ENCODE assay signal across 9 cellular contexts in the genomic region with DNA sequence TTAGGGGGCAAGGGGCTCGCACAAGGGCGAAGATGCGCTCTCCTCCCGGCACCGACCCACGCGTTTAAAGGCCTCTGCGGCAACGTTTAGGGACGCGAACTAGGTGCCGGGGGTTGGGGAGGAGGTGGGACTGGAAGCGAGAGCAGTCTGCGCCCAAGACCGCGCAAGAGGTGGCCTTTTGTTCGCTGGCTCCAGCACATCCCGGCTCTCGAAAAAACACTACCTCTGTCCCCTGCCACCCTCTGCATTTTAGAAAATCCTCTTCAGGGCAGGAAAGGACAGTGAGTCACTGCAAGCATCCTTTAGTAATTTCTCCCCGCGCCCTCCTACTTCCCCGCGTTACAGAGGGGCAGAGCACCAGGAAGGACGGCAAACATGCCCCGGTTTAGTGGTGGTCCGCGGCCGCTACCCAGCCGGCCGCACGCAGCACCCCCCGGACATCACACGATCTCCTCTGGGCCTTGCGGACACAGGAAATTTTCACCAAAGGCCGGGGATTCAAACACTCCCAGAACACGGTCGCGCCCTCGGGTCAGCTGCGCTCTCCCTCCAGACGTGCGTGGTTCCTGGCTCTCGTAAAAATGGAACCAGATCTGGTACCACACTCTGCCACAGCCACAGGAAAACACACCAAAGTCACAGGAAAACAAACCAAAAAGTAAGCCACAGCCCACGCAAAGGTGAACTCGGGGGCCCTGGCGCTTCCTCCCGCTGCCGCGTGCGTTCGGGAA. TPM values are rescaled to one million over a fixed set of nuclear protein-coding genes. Genes with fewer than 3 reads are reported as not detected.
DNase-seq lines count a peak whose midpoint lies in the region; ATAC-seq and TF ChIP-seq lines count a peak whose summit lies in the region.
"Had no signal": no experiment of that assay in that cellular context is flagged by ENCODE, and none has a peak within 500 bp of the region (broad histone marks: within the 10 kb centered on the region; RNA-seq: fewer than 3 reads in every experiment).

No MANE protein-coding gene starts in this region.

- no peak overlapping the region for H3K27ac Mint-ChIP-seq in CD8-positive, alpha-beta memory T cell
- H3K27ac Mint-ChIP-seq in nephron progenitor cell, result no peak overlapping the region
- H3K27ac Mint-ChIP-seq: T-helper 1 cell treated with Interleukin-12 subunit alpha and Interleukin-12 subunit beta and Interleukin-4 antibody, amounts not matched to agents 30 μg/mL and 1 μg/mL, for 36 hours had no signal

- WGBS in transverse colon (ENCODE audit: low coverage in 1 of 2), 2 donors, result 1% methylated on average over 34 of the region's 51 CpGs; no CpG with 5 or more reads in 1 of the 2 donors

- ATAC-seq in GM19395 (IDR thresholded peaks at IDR 0.05; ENCODE audit: unreplicated experiment), result no peak

- DNase-seq in CD8-positive, alpha-beta memory T cell, result peak in 3 of 5 donors; percentile 4 to 56 (median 29)
- DNase-seq in LHCN-M2 (ENCODE audit: low read depth), result peak; percentile 44
- peak; percentile 23 to 35 for DNase-seq in activated CD4-positive, alpha-beta T cell treated with anti-CD3 and anti-CD28 coated beads, Interleukin-2, amount 50 U/mL, for 4 hours
- peak; percentile 54 to 57 for DNase-seq in erythroblast (lab: John Stamatoyannopoulos, UW)
- DNase-seq in nephron progenitor cell, result peak; percentile 32
- no peak for DNase-seq in transverse colon
- no peak for DNase-seq in UCSD-AML1 (lab: John Stamatoyannopoulos, UW; ENCODE audit: unreplicated experiment)

- in situ Hi-C loops in transverse colon (cut with MboI; ENCODE audit: low pct_ligation_motif_present in 1 of 4, low pct_unique_long_range_greater_than_20kb in 1 of 4, low sequenced_read_pairs in 3 of 4), result loop anchor here in 2 of 4 donors (10.0 to 25.0 kb wide), 2 partner anchors 53 to 105 kb away; no protein-coding TSS in a partner anchor

- peaks cover 24 to 37% (median 28%) of the 10 kb centered on the region in 3 donors for H3K4me1 Mint-ChIP-seq in CD8-positive, alpha-beta memory T cell
- H3K4me1 Mint-ChIP-seq in nephron progenitor cell, result peaks cover 17% of the 10 kb centered on the region

- TF ChIP-seq POLR2A in erythroblast (IDR thresholded peaks at IDR 0.05; ENCODE audit: low read length) (no peak), transverse colon (IDR thresholded peaks at IDR 0.05) (no peak)

- H3K36me3 Mint-ChIP-seq in CD8-positive, alpha-beta memory T cell, result peaks cover 0 to 20% (median 5%) of the 10 kb centered on the region in 3 donors
- H3K36me3 Mint-ChIP-seq in nephron progenitor cell (ENCODE audit: low read depth), result no peaks in the 10 kb centered on the region

- no peak for TF ChIP-seq EP300 in transverse colon (IDR thresholded peaks at IDR 0.05; ENCODE audit: low read depth)

- H3K27me3 Mint-ChIP-seq in CD8-positive, alpha-beta memory T cell, result peaks cover 0 to 11% of the 10 kb centered on the region in 2 donors
- H3K27me3 Mint-ChIP-seq in nephron progenitor cell (ENCODE audit: low read depth, poor library complexity), result no peaks in the 10 kb centered on the region

- TF ChIP-seq CTCF in nephron progenitor cell (IDR thresholded peaks at IDR 0.05) (no peak), transverse colon (IDR thresholded peaks at IDR 0.05) (no peak)

- no peaks in the 10 kb centered on the region for H3K9me3 ChIP-seq in CD8-positive, alpha-beta memory T cell (ENCODE audit: low read length)
- no peaks in the 10 kb centered on the region for H3K9me3 ChIP-seq in transverse colon

- POLR2A ChIA-PET in CD8-positive, alpha-beta memory T cell (lab: Charles Lee), result interaction anchor here (1.0 to 3.8 kb wide), 5 partner anchors 34 to 277 kb away, joined by 3 to 108 read pairs (median 6); a partner anchor contains a TSS

- CTCF ChIA-PET in CD8-positive, alpha-beta memory T cell (lab: Charles Lee), result interaction anchor here (1.2 to 2.6 kb wide), 3 partner anchors 50 to 100 kb away, joined by 3 to 22 read pairs (median 10); no protein-coding TSS in a partner anchor

- no peaks in the 10 kb centered on the region for H3K36me3 ChIP-seq in CD8-positive, alpha-beta memory T cell (ENCODE audit: insufficient read depth, low read length)
- H3K36me3 ChIP-seq in transverse colon, result no peaks in the 10 kb centered on the region

- intact Hi-C loops in transverse colon (cut with DNase I; ENCODE audit: low total_unique reads), result loop anchor here (2.0 to 10.0 kb wide), 3 partner anchors 59 to 117 kb away; no protein-coding TSS in a partner anchor

- H3K27ac ChIP-seq in CD8-positive, alpha-beta memory T cell (ENCODE audit: low read depth, low read length), result peak overlapping the region; percentile 98
- peak overlapping the region; percentile 92 to 96 (median 93) for H3K27ac ChIP-seq in transverse colon

- peak overlapping the region; percentile 96 for H3K4me3 ChIP-seq in CD8-positive, alpha-beta memory T cell (ENCODE audit: low read length)
- peak overlapping the region; percentile 59 to 75 (median 70) for H3K4me3 ChIP-seq in transverse colon

- no peaks in the 10 kb centered on the region for H3K9me3 Mint-ChIP-seq in CD8-positive, alpha-beta memory T cell
- H3K9me3 Mint-ChIP-seq in nephron progenitor cell, result no peaks in the 10 kb centered on the region
- H3K9me3 Mint-ChIP-seq: T-helper 1 cell treated with Interleukin-12 subunit alpha and Interleukin-12 subunit beta and Interleukin-4 antibody, amounts not matched to agents 30 μg/mL and 1 μg/mL, for 36 hours had no signal

- H3K4me1 ChIP-seq in CD8-positive, alpha-beta memory T cell (ENCODE audit: insufficient read depth, low read length), result peaks cover 60% of the 10 kb centered on the region
- H3K4me1 ChIP-seq in transverse colon, result peaks cover 0 to 59% (median 23%) of the 10 kb centered on the region in 4 donors

- H3K27me3 ChIP-seq in CD8-positive, alpha-beta memory T cell (ENCODE audit: insufficient read depth, low read length, poor library complexity, severe bottlenecking), result no peaks in the 10 kb centered on the region
- no peaks in the 10 kb centered on the region for H3K27me3 ChIP-seq in transverse colon

- no peak overlapping the region for H3K4me3 Mint-ChIP-seq in CD8-positive, alpha-beta memory T cell
- H3K4me3 Mint-ChIP-seq in nephron progenitor cell, result no peak overlapping the region
- H3K4me3 Mint-ChIP-seq: T-helper 1 cell treated with Interleukin-12 subunit alpha and Interleukin-12 subunit beta and Interleukin-4 antibody, amounts not matched to agents 30 μg/mL and 1 μg/mL, for 36 hours had no signal

RNA-seq across cellular contexts. Expression of a gene that starts 1.1 kb away (rescaled TPM):
- 100 to 1,000 TPM; 233 to 242 TPM for total RNA-seq in CD8-positive, alpha-beta memory T cell
- polyA plus RNA-seq in CD8-positive, alpha-beta memory T cell, result 252 TPM
- 89.6 and 118 TPM in 2 replicates for total RNA-seq in LHCN-M2 (2014; rRNA removed)
- polyA plus RNA-seq in LHCN-M2 (2012), result 16.3 TPM
- total RNA-seq in transverse colon, result 100 to 1,000 TPM in 3 of 4 donors, 10 to 100 TPM in 1; 36.8 to 139 (median 117) TPM

Comparison
In these comparisons a context has a peak if more than half of its experiments do, and no peak if none do; other contexts are left out.
1. DNase-seq: peak in CD8-positive, alpha-beta memory T cell (3 of 5), LHCN-M2 (single experiment), activated CD4-positive, alpha-beta T cell treated with anti-CD3 and anti-CD28 coated beads, Interleukin-2, amount 50 U/mL, for 4 hours (2 of 2), erythroblast (2 of 2) and nephron progenitor cell (single experiment); none in transverse colon (single experiment) and UCSD-AML1 (single experiment).